ENCODE assay signal across 8 cellular contexts in the genomic region with DNA sequence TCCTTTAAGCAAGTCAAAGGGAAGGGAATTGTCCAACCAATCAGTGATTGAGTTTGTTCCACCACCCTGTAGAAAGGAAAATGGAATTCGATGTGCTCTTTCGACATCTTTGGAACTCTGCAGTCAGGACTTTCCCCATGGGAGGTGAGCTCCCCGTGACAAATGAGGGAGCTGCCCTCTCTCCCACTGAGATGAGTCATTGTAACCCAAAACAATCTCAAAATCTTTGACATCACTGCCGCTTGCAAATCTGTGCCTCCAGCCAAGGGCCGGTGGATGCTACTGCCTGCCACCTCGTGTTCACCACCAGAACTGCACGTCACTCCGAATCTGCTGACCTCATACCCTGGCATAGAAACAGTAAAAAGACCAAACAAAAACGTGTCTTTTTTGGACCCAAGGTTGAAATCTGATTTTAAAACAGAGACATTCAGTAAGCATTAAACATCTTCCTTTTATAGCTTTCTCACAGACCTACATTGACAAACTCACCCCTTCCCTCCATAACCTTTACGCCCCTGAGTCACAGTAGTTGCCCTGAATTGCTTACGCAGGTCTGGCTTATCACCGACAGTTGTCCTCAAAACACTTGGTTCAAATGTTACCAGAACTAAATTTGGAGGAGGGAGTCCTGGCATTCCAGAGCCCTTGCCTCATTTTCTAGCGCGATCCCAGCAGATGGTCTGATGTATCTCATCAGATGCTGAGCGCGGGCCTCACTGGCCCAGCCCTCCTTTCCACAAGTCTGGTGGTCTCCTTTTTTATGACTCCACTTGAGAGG.
DNase-seq lines count a peak whose midpoint lies in the region; ATAC-seq and TF ChIP-seq lines count a peak whose summit lies in the region.

No MANE protein-coding gene starts in this region.

- POLR2A ChIA-PET in PC-3 (lab: Charles Lee; ENCODE audit: unreplicated experiment), result interaction anchor here (0.5 to 1.0 kb wide), 2 partner anchors 69 to 106 kb away, joined by 3 to 6 read pairs; partner anchors contain the start of gene COL4A1

- no peak overlapping the region for H2AFZ ChIP-seq in PC-3 (ENCODE audit: low read length)
- H2AFZ ChIP-seq in neuronal stem cell (ENCODE audit: low read length), result no peak overlapping the region

- intact Hi-C loops in PC-3 (cut with micrococcal nuclease), result loop anchor here (1.0 to 5.0 kb wide), 6 partner anchors 32 to 190 kb away; partner anchors contain the start of genes COL4A1 and COL4A2
- intact Hi-C loops in activated T-helper 2 cell treated with anti-CD3 and anti-CD28 coated beads, Interferon-gamma antibody, Interleukin-2, Interleukin-4, amounts not matched to agents 10 μg/mL and 5 μg/mL and 100 μg/mL, durations not matched to agents 14 hours and 24 hours and 36 hours (cut with micrococcal nuclease), result loop anchor here (1.0 to 10.0 kb wide), 4 partner anchors 9 to 1452 kb away; no protein-coding TSS in a partner anchor

- DNase-seq in DMS 273 treated with DMSO at 0.1 percent for 48 hours (lab: John Stamatoyannopoulos, UW) (peak; percentile 22), PC-3 (peak; percentile 92), foreskin fibroblast (peak; percentile 98 to 99), neuronal stem cell (ENCODE audit: low spot score) (peak; percentile 56), stromal cell of bone marrow (ENCODE audit: low read depth) (peak; percentile 99)
- peak; percentile 49 for DNase-seq in activated T-helper 2 cell treated with anti-CD3 and anti-CD28 coated beads, Interferon-gamma antibody, Interleukin-2, Interleukin-4, amounts not matched to agents 10 μg/mL and 5 μg/mL and 100 μg/mL, durations not matched to agents 14 hours and 24 hours and 36 hours (ENCODE audit: low spot score)

- H3K9me3 Mint-ChIP-seq in activated T-helper 2 cell treated with anti-CD3 and anti-CD28 coated beads, Interferon-gamma antibody, Interleukin-2, Interleukin-4, amounts not matched to agents 10 μg/mL and 5 μg/mL and 100 μg/mL, durations not matched to agents 14 hours and 24 hours and 36 hours, result no peaks in the 10 kb centered on the region

- peaks cover 10% of the 10 kb centered on the region for H3K79me1 ChIP-seq in neuronal stem cell (ENCODE audit: low read depth, low read length)

- no peak overlapping the region for H3K23ac ChIP-seq in neuronal stem cell (ENCODE audit: low read depth, low read length, poor library complexity)

- peaks cover 32% of the 10 kb centered on the region for H3K4me1 ChIP-seq in PC-3 (ENCODE audit: insufficient read depth, low read length)
- H3K4me1 ChIP-seq in neuronal stem cell (ENCODE audit: control insufficient read depth in 2 of 2, insufficient read depth in 1 of 2, low read depth in 1 of 2, low read length in 2 of 2), result peaks cover 3% of the 10 kb centered on the region in 2 donors

- H3K4me1 Mint-ChIP-seq in activated T-helper 2 cell treated with anti-CD3 and anti-CD28 coated beads, Interferon-gamma antibody, Interleukin-2, Interleukin-4, amounts not matched to agents 10 μg/mL and 5 μg/mL and 100 μg/mL, durations not matched to agents 14 hours and 24 hours and 36 hours (ENCODE audit: low read depth), result peaks cover 9% of the 10 kb centered on the region

- no peaks in the 10 kb centered on the region for H4K20me1 ChIP-seq in PC-3 (ENCODE audit: low read length)

- H3K79me2 ChIP-seq in PC-3 (ENCODE audit: low read length), result no peaks in the 10 kb centered on the region

- TF ChIP-seq CTCF in PC-3 (conservative IDR thresholded peaks at IDR 0.05; ENCODE audit: low read depth, low read length) (peak; percentile 87), foreskin fibroblast (IDR thresholded peaks at IDR 0.05; ENCODE audit: low read depth, low read length) (peak; percentile 93)

- no peaks in the 10 kb centered on the region for H3K36me3 Mint-ChIP-seq in activated T-helper 2 cell treated with anti-CD3 and anti-CD28 coated beads, Interferon-gamma antibody, Interleukin-2, Interleukin-4, amounts not matched to agents 10 μg/mL and 5 μg/mL and 100 μg/mL, durations not matched to agents 14 hours and 24 hours and 36 hours (ENCODE audit: low read depth)

- H3K27ac ChIP-seq in PC-3 (ENCODE audit: low read length) (peak overlapping the region; percentile 88), neuronal stem cell (replicated peaks; ENCODE audit: low read length) (no peak overlapping the region)

- no peak overlapping the region for H3K14ac ChIP-seq in neuronal stem cell (ENCODE audit: low read length)

- H3K36me3 ChIP-seq in PC-3 (ENCODE audit: low read depth, low read length) (no peaks in the 10 kb centered on the region), neuronal stem cell (replicated peaks in 1 of 2; ENCODE audit: control insufficient read depth in 2 of 2, insufficient read depth in 2 of 2, low read length in 2 of 2) (peaks cover 11 to 43% of the 10 kb centered on the region in 2 donors)

- H3K9me3 ChIP-seq in PC-3 (ENCODE audit: low read length) (no peaks in the 10 kb centered on the region), neuronal stem cell (replicated peaks in 1 of 2; ENCODE audit: control insufficient read depth in 2 of 2, insufficient read depth in 1 of 2, low read depth in 1 of 2, low read length in 2 of 2) (no peaks in the 10 kb centered on the region)

- no peak overlapping the region for H2BK15ac ChIP-seq in neuronal stem cell (ENCODE audit: low read length)

- H3K27me3 ChIP-seq in PC-3 (ENCODE audit: low read length) (no peaks in the 10 kb centered on the region), neuronal stem cell (ENCODE audit: control insufficient read depth in 3 of 3, insufficient read depth in 3 of 3, low read depth in 1 of 3, low read length in 3 of 3) (no peaks in the 10 kb centered on the region)

- H3K4me3 ChIP-seq in PC-3 (ENCODE audit: low read length) (no peak overlapping the region), foreskin fibroblast (ENCODE audit: low read depth in 1 of 2, low read length in 2 of 2) (no peak overlapping the region), neuronal stem cell (ENCODE audit: low read length in 2 of 2) (no peak overlapping the region)

- H3K27me3 Mint-ChIP-seq in activated T-helper 2 cell treated with anti-CD3 and anti-CD28 coated beads, Interferon-gamma antibody, Interleukin-2, Interleukin-4, amounts not matched to agents 10 μg/mL and 5 μg/mL and 100 μg/mL, durations not matched to agents 14 hours and 24 hours and 36 hours (ENCODE audit: low read depth), result peaks cover 68% of the 10 kb centered on the region

- ATAC-seq in GM19468 (IDR thresholded peaks at IDR 0.05; ENCODE audit: extremely low read depth, unreplicated experiment) (peak; percentile 86), HG03575 (IDR thresholded peaks at IDR 0.05; ENCODE audit: extremely low read depth, insufficient number of reproducible peaks, low FRiP score, unreplicated experiment) (peak; percentile 78), PC-3 (peak; percentile 87)

- H3K18ac ChIP-seq in neuronal stem cell (ENCODE audit: low read length), result no peak overlapping the region

- H3K4ac ChIP-seq in neuronal stem cell (ENCODE audit: low read length), result no peak overlapping the region

- no peak overlapping the region for H2BK120ac ChIP-seq in neuronal stem cell (ENCODE audit: low read depth, low read length)

- H3K9me2 ChIP-seq in PC-3 (replicated peaks; ENCODE audit: low read length), result no peaks in the 10 kb centered on the region

- H3K4me2 ChIP-seq in PC-3 (ENCODE audit: low read length) (peak overlapping the region; percentile 44), neuronal stem cell (ENCODE audit: insufficient read depth, low read length, poor library complexity, severe bottlenecking) (no peak overlapping the region)

- H2AK5ac ChIP-seq in neuronal stem cell (ENCODE audit: low read depth, low read length), result no peak overlapping the region

- H2BK12ac ChIP-seq in neuronal stem cell (ENCODE audit: low read length), result no peak overlapping the region

- no TSS peak for BruUV-seq in PC-3 (replicated peaks; lab: Mats Ljungman, UMichigan)

- CTCF ChIA-PET in PC-3 (lab: Charles Lee), result interaction anchor here (0.6 to 1.3 kb wide), 7 partner anchors 32 to 165 kb away, joined by 4 to 9 read pairs (median 6); no protein-coding TSS in a partner anchor

- no peak overlapping the region for H3K27ac Mint-ChIP-seq in activated T-helper 2 cell treated with anti-CD3 and anti-CD28 coated beads, Interferon-gamma antibody, Interleukin-2, Interleukin-4, amounts not matched to agents 10 μg/mL and 5 μg/mL and 100 μg/mL, durations not matched to agents 14 hours and 24 hours and 36 hours

- H4K8ac ChIP-seq in neuronal stem cell (ENCODE audit: low read depth, low read length), result no peak overlapping the region

- no peak overlapping the region for H2BK5ac ChIP-seq in neuronal stem cell (ENCODE audit: low read length)

- H3K4me3 Mint-ChIP-seq in activated T-helper 2 cell treated with anti-CD3 and anti-CD28 coated beads, Interferon-gamma antibody, Interleukin-2, Interleukin-4, amounts not matched to agents 10 μg/mL and 5 μg/mL and 100 μg/mL, durations not matched to agents 14 hours and 24 hours and 36 hours (ENCODE audit: low read depth), result no peak overlapping the region

- H4K91ac ChIP-seq in neuronal stem cell (ENCODE audit: low read depth, low read length, poor library complexity), result no peak overlapping the region

- H3F3A ChIP-seq in PC-3 (ENCODE audit: low read length, unreplicated experiment), result no peaks in the 10 kb centered on the region

- WGBS in neuronal stem cell (ENCODE audit: extremely low coverage in 2 of 2, insufficient read length in 2 of 2, insufficient replicate concordance in 1 of 2), 2 donors, result no CpG with 5 or more reads among the region's 16 CpGs

- H3K9ac ChIP-seq in PC-3 (ENCODE audit: low read length) (peak overlapping the region; percentile 75), neuronal stem cell (ENCODE audit: low read depth, low read length, poor library complexity) (no peak overlapping the region)

Comparison
In these comparisons a context has a peak if more than half of its experiments do, and no peak if none do; other contexts are left out.
1. DNase-seq: peak in every context shown above with its lines; median percentile 99 in stromal cell of bone marrow; 98 in foreskin fibroblast; 92 in PC-3; 56 in neuronal stem cell; 49 in activated T-helper 2 cell treated with anti-CD3 and anti-CD28 coated beads, Interferon-gamma antibody, Interleukin-2, Interleukin-4, amounts not matched to agents 10 μg/mL and 5 μg/mL and 100 μg/mL, durations not matched to agents 14 hours and 24 hours and 36 hours; 22 in DMS 273 treated with DMSO at 0.1 percent for 48 hours.